21 cellular contexts compared by ENCODE assay signal in genomic region chr11:15589070-15589626, GRCh38.
A peak's percentile ranks its signal among the peaks of the same experiment; 100 is the strongest.
DNase-seq lines count a peak whose midpoint lies in the region; ATAC-seq, FAIRE-seq and TF ChIP-seq lines count a peak whose summit lies in the region.
"Had no signal": no experiment of that assay in that cellular context is flagged by ENCODE, and none has a peak within 500 bp of the region (broad histone marks: within the 10 kb centered on the region; RNA-seq: fewer than 3 reads in every experiment).

No MANE protein-coding gene starts in this region.

- ATAC-seq in Right ventricle myocardium superior (ENCODE audit: poor library complexity), result no peak
- ATAC-seq in HG02938 (IDR thresholded peaks at IDR 0.05; ENCODE audit: unreplicated experiment), result no peak
- no peak for ATAC-seq in GM19035 (IDR thresholded peaks at IDR 0.05; ENCODE audit: unreplicated experiment)
- ATAC-seq: PC-3 had no signal

- intact Hi-C loops in left ventricle myocardium inferior (cut with micrococcal nuclease), result no loop called here
- intact Hi-C loops in Right ventricle myocardium superior (cut with DNase I), result no loop called here

- FAIRE-seq in bronchial epithelial cell (lab: Jason Lieb, UNC), result peak; percentile 47
- FAIRE-seq: HTR-8/SVneo had no signal

- no peaks in the 10 kb centered on the region for H3K36me3 ChIP-seq in left ventricle myocardium inferior
- H3K36me3 ChIP-seq in bronchial epithelial cell (ENCODE audit: control insufficient read depth, insufficient read depth, low read length), result no peaks in the 10 kb centered on the region
- no peaks in the 10 kb centered on the region for H3K36me3 ChIP-seq in HAP-1 (replicated peaks)

- H3K9me3 ChIP-seq in left ventricle myocardium inferior (replicated peaks), result no peaks in the 10 kb centered on the region
- no peaks in the 10 kb centered on the region for H3K9me3 ChIP-seq in HAP-1
- H3K9me3 ChIP-seq: SK-N-SH had no signal

- H3K4me1 ChIP-seq in left ventricle myocardium inferior, result peaks cover 43% of the 10 kb centered on the region
- no peaks in the 10 kb centered on the region for H3K4me1 ChIP-seq in HAP-1

- peak overlapping the region; percentile 0 for H3K27ac ChIP-seq in left ventricle myocardium inferior (replicated peaks)
- H3K27ac ChIP-seq: C4-2B, GM23248 had no signal

- no peak for TF ChIP-seq CTCF in left ventricle myocardium inferior (IDR thresholded peaks at IDR 0.05; ENCODE audit: borderline replicate concordance)
- TF ChIP-seq CTCF in bronchial epithelial cell (IDR thresholded peaks at IDR 0.05; ENCODE audit: insufficient read depth, low read length, severe bottlenecking), result no peak

- H3K4me3 ChIP-seq in left ventricle myocardium inferior (no peak overlapping the region), bronchial epithelial cell (ENCODE audit: low read depth, low read length) (no peak overlapping the region), HAP-1 (no peak overlapping the region)
- H3K4me3 ChIP-seq: GM23248 had no signal

- H3K27me3 ChIP-seq in left ventricle myocardium inferior (ENCODE audit: low read depth), result no peaks in the 10 kb centered on the region
- H3K27me3 ChIP-seq in bronchial epithelial cell (ENCODE audit: control insufficient read depth, insufficient read depth, low read length), result no peaks in the 10 kb centered on the region
- H3K27me3 ChIP-seq in HAP-1 (ENCODE audit: low read depth), result no peaks in the 10 kb centered on the region

- DNase-seq in left ventricle myocardium inferior (no peak), Right ventricle myocardium superior (no peak), NCI-H82 (lab: John Stamatoyannopoulos, UW) (peak; percentile 90), bronchial epithelial cell (ENCODE audit: low read depth) (no peak), HAP-1 (ENCODE audit: low spot score in 2 of 2) (no peak)
- DNase-seq: CD8-positive, alpha-beta memory T cell; EL; GM23248; HCEC 1CT; KG1; NCI-H1105 treated with DMSO at 0.1 percent for 48 hours; NCI-H1694; NCI-H2081 treated with DMSO at 0.1 percent for 48 hours; NCI-H774; PC-3; SHP77 treated with DMSO at 0.1 percent for 48 hours; SK-N-SH had no signal

- in situ Hi-C loops in HAP-1 (cut with MboI; ENCODE audit: low sequenced_read_pairs), result no loop called here
